Comparison of ENCODE assay signal across 2 cellular contexts in the genomic region with DNA sequence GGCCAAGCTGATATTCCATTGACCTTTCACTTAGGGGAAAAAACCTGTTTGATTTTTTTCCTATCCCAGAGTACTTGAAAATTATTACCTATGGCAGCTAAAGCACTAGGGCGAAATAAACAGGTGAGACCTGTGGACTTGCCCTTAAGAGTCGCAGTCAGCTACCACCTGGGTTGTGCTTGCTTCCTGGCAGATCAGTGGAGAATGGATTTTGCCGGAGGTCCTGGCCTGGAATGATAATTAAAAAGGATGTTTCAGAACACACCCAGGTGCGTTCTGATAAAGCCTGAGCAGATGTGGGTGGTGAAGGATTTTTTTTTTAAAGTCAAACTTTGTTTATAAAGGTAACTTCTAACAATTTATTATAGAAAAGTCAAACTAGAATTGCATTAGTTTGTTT.
TF ChIP-seq lines count a peak whose summit lies in the region.

No MANE protein-coding gene starts in this region.

TF ChIP-seq in HEK293, 187 proteins besides CTCF, POLR2A, EP300 and RAD21:
- TF ChIP-seq, protein P1, sequence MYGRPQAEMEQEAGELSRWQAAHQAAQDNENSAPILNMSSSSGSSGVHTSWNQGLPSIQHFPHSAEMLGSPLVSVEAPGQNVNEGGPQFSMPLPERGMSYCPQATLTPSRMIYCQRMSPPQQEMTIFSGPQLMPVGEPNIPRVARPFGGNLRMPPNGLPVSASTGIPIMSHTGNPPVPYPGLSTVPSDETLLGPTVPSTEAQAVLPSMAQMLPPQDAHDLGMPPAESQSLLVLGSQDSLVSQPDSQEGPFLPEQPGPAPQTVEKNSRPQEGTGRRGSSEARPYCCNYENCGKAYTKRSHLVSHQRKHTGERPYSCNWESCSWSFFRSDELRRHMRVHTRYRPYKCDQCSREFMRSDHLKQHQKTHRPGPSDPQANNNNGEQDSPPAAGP (tag by site-specific recombination; IDR thresholded peaks at IDR 0.05), result no peak
- TF ChIP-seq ZNF555 (tag by site-specific recombination; conservative IDR thresholded peaks at IDR 0.05) (no peak), SCRT2 (tag by site-specific recombination; IDR thresholded peaks at IDR 0.05) (0 out of 2 replicates have a peak, but pooled peaks have one; percentile 62), ZNF423 (tag by site-specific recombination; IDR thresholded peaks at IDR 0.05) (no peak), ZSCAN23 (tag by site-specific recombination; IDR thresholded peaks at IDR 0.05) (no peak)
- TF ChIP-seq, protein P2, sequence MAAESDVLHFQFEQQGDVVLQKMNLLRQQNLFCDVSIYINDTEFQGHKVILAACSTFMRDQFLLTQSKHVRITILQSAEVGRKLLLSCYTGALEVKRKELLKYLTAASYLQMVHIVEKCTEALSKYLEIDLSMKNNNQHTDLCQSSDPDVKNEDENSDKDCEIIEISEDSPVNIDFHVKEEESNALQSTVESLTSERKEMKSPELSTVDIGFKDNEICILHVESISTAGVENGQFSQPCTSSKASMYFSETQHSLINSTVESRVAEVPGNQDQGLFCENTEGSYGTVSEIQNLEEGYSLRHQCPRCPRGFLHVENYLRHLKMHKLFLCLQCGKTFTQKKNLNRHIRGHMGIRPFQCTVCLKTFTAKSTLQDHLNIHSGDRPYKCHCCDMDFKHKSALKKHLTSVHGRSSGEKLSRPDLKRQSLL (tag by site-specific recombination; IDR thresholded peaks at IDR 0.05), result no peak
- TF ChIP-seq, protein P3, sequence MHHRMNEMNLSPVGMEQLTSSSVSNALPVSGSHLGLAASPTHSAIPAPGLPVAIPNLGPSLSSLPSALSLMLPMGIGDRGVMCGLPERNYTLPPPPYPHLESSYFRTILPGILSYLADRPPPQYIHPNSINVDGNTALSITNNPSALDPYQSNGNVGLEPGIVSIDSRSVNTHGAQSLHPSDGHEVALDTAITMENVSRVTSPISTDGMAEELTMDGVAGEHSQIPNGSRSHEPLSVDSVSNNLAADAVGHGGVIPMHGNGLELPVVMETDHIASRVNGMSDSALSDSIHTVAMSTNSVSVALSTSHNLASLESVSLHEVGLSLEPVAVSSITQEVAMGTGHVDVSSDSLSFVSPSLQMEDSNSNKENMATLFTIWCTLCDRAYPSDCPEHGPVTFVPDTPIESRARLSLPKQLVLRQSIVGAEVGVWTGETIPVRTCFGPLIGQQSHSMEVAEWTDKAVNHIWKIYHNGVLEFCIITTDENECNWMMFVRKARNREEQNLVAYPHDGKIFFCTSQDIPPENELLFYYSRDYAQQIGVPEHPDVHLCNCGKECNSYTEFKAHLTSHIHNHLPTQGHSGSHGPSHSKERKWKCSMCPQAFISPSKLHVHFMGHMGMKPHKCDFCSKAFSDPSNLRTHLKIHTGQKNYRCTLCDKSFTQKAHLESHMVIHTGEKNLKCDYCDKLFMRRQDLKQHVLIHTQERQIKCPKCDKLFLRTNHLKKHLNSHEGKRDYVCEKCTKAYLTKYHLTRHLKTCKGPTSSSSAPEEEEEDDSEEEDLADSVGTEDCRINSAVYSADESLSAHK (tag by site-specific recombination; IDR thresholded peaks at IDR 0.05), result no peak

TF ChIP-seq in WTC11, 78 proteins besides CTCF, POLR2A, EP300 and RAD21 (continued from another document):
- TF ChIP-seq, protein P4, sequence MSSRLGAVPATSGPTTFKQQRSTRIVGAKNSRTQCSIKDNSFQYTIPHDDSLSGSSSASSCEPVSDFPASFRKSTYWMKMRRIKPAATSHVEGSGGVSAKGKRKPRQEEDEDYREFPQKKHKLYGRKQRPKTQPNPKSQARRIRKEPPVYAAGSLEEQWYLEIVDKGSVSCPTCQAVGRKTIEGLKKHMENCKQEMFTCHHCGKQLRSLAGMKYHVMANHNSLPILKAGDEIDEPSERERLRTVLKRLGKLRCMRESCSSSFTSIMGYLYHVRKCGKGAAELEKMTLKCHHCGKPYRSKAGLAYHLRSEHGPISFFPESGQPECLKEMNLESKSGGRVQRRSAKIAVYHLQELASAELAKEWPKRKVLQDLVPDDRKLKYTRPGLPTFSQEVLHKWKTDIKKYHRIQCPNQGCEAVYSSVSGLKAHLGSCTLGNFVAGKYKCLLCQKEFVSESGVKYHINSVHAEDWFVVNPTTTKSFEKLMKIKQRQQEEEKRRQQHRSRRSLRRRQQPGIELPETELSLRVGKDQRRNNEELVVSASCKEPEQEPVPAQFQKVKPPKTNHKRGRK (CRISPR knock-in tag; IDR thresholded peaks at IDR 0.05; ENCODE audit: borderline replicate concordance), result no peak
- no peak for TF ChIP-seq GABPB1 (CRISPR knock-in tag; IDR thresholded peaks at IDR 0.05)
- TF ChIP-seq, protein P5, sequence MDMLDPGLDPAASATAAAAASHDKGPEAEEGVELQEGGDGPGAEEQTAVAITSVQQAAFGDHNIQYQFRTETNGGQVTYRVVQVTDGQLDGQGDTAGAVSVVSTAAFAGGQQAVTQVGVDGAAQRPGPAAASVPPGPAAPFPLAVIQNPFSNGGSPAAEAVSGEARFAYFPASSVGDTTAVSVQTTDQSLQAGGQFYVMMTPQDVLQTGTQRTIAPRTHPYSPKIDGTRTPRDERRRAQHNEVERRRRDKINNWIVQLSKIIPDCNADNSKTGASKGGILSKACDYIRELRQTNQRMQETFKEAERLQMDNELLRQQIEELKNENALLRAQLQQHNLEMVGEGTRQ (CRISPR knock-in tag; IDR thresholded peaks at IDR 0.05), result no peak
- TF ChIP-seq NFE2L1 (CRISPR knock-in tag; IDR thresholded peaks at IDR 0.05), result no peak
- no peak for TF ChIP-seq EMX1 (CRISPR knock-in tag; IDR thresholded peaks at IDR 0.05)
- TF ChIP-seq, protein P6, sequence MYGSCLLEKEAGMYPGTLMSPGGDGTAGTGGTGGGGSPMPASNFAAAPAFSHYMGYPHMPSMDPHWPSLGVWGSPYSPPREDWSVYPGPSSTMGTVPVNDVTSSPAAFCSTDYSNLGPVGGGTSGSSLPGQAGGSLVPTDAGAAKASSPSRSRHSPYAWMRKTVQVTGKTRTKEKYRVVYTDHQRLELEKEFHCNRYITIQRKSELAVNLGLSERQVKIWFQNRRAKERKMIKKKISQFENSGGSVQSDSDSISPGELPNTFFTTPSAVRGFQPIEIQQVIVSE (CRISPR knock-in tag; IDR thresholded peaks at IDR 0.05; ENCODE audit: borderline replicate concordance), result no peak
- no peak for TF ChIP-seq ZNF219 (CRISPR knock-in tag; IDR thresholded peaks at IDR 0.05; ENCODE audit: borderline replicate concordance)
TF ChIP-seq in WTC11: peak in this region for 0.
